Comparison of ENCODE assay signal across 18 cellular contexts in genomic region chr14:78152246-78153068, GRCh38.
A peak's percentile ranks its signal among the peaks of the same experiment; 100 is the strongest.
DNase-seq lines count a peak whose midpoint lies in the region; ATAC-seq and FAIRE-seq lines count a peak whose summit lies in the region.
"Had no signal": no experiment of that assay in that cellular context is flagged by ENCODE, and none has a peak within 500 bp of the region (broad histone marks: within the 10 kb centered on the region; RNA-seq: fewer than 3 reads in every experiment).

No MANE protein-coding gene starts in this region.

- ATAC-seq in HG03457 (IDR thresholded peaks at IDR 0.05; ENCODE audit: unreplicated experiment), result no peak
- no peak for ATAC-seq in GM19395 (IDR thresholded peaks at IDR 0.05; ENCODE audit: unreplicated experiment)
- ATAC-seq: activated T-cell treated with anti-CD3 and anti-CD28 coated beads, Interleukin-2, amount 50 U/mL, for 4 hours; HCT116; right lobe of liver had no signal

- peak; percentile 11 for DNase-seq in NCI-H2196 (lab: John Stamatoyannopoulos, UW; ENCODE audit: unreplicated experiment)
- DNase-seq in NCI-H2196 treated with DMSO at 0.1 percent for 48 hours (lab: John Stamatoyannopoulos, UW; ENCODE audit: unreplicated experiment), result no peak
- peak; percentile 53 to 87 for DNase-seq in NCI-H187 (lab: John Stamatoyannopoulos, UW)
- peak; percentile 12 for DNase-seq in OCI-M1 (lab: John Stamatoyannopoulos, UW)
- DNase-seq in urothelium cell line (ENCODE audit: low spot score), result no peak
- no peak for DNase-seq in stimulated activated CD4-positive, alpha-beta T cell treated with anti-CD3 and anti-CD28 coated beads, Interleukin-4, amount 100 ng/mL, for 4 hours
- DNase-seq: activated CD4-positive, alpha-beta T cell treated with anti-CD3 and anti-CD28 coated beads, Interleukin-2, amount 50 U/mL, for 4 hours; activated naive CD8-positive, alpha-beta T cell treated with anti-CD3 and anti-CD28 coated beads for 36 hours; activated T-cell treated with anti-CD3 and anti-CD28 coated beads, Interleukin-2, amount 50 U/mL, for 4 hours; CD4-positive, alpha-beta T cell; effector CD4-positive, alpha-beta T cell; right lobe of liver; stimulated activated CD4-positive, alpha-beta T cell treated with anti-CD3 and anti-CD28 coated beads, Interleukin-4, amount 100 ng/mL, for 1 hour; thyroid gland had no signal

- FAIRE-seq in urothelium cell line (lab: Jason Lieb, UNC), result peak; percentile 37
- FAIRE-seq: GM12892 had no signal

Comparison
In these comparisons a context has a peak if more than half of its experiments do, and no peak if none do; other contexts are left out.
1. DNase-seq: peak in NCI-H2196 (single experiment), NCI-H187 (2 of 2) and OCI-M1 (single experiment); none in NCI-H2196 treated with DMSO at 0.1 percent for 48 hours (single experiment), urothelium cell line (single experiment) and stimulated activated CD4-positive, alpha-beta T cell treated with anti-CD3 and anti-CD28 coated beads, Interleukin-4, amount 100 ng/mL, for 4 hours (0 of 2).